14 cellular contexts compared by ENCODE assay signal in the genomic region with DNA sequence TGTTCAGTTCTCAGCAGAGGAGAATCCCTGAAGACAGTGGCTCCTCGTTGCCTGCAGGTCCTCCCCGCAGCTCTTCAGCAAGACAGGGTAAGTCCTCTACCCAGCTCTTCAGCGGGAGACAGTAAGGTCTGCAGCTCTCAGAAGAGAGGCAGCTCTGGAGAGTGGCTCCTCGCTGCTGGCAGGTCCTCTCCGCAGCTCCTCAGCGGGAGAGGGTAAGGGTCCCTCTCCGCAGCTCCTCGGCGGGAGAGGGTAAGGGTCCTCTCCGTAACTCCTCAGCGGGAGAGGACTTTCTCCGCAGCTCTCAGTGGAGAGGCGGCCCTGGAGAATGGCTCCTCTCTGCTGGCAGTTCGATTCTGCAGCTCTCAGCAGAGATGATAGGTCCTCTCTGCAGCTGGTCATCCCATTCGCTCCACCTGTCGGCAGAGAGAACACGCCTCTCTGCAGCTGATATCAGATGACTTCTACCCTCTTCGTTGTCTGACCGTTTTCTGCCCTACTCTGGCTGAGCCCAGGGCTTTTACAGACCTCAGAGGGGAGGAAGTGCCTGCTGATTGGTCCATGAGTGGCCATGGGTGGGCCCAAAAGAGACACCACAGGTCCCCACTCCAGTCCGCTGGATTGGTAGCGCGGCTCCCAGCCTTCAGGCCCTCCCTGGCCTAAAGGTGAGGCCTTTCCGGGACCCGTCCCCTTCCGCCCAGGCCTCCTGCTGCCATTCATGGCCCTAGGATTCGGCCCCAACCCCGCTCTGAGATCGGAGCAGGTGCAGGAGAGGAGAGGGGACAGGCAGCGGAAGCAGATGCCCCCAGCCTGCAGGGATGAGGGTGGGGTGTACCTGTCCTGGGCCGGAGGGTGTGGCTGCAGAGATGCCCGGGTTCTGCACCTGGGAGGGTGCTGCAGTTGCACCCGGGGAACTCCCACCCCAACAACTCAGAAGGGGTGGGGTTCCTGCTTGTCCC. TPM values are rescaled to one million over a fixed set of nuclear protein-coding genes. Genes with fewer than 3 reads are reported as not detected.
A peak's percentile ranks its signal among the peaks of the same experiment; 100 is the strongest.
DNase-seq lines count a peak whose midpoint lies in the region; ATAC-seq and TF ChIP-seq lines count a peak whose summit lies in the region.
"Had no signal": no experiment of that assay in that cellular context is flagged by ENCODE, and none has a peak within 500 bp of the region (broad histone marks: within the 10 kb centered on the region; RNA-seq: fewer than 3 reads in every experiment).

No MANE protein-coding gene starts in this region.

- peaks cover 17% of the 10 kb centered on the region for H3K27me3 Mint-ChIP-seq in progenitor cell of endocrine pancreas
- H3K27me3 Mint-ChIP-seq: naive thymus-derived CD4-positive, alpha-beta T cell had no signal

- H3K9me3 ChIP-seq in hepatocyte (ENCODE audit: low read depth) = no peaks in the 10 kb centered on the region
- H3K9me3 ChIP-seq: MG63, tibial artery had no signal

- no peaks in the 10 kb centered on the region for H3K79me2 ChIP-seq in hepatocyte

- H3K36me3 ChIP-seq in hepatocyte (replicated peaks; ENCODE audit: insufficient read depth, low read depth) = no peaks in the 10 kb centered on the region
- H3K36me3 ChIP-seq: MG63, tibial artery had no signal

- no peaks in the 10 kb centered on the region for H4K20me1 ChIP-seq in hepatocyte (ENCODE audit: insufficient read depth, poor library complexity, severe bottlenecking)

- peaks cover 8% of the 10 kb centered on the region for H3K4me1 ChIP-seq in hepatocyte (ENCODE audit: insufficient read depth)
- H3K4me1 ChIP-seq: tibial artery had no signal

- H3K27ac Mint-ChIP-seq in progenitor cell of endocrine pancreas = no peak overlapping the region
- H3K27ac Mint-ChIP-seq: naive thymus-derived CD4-positive, alpha-beta T cell had no signal

- ATAC-seq in GM21737 (IDR thresholded peaks at IDR 0.05; ENCODE audit: unreplicated experiment) (no peak), HG02884 (IDR thresholded peaks at IDR 0.05; ENCODE audit: unreplicated experiment) (no peak), HG02870 (IDR thresholded peaks at IDR 0.05; ENCODE audit: unreplicated experiment) (no peak)
- ATAC-seq: naive thymus-derived CD4-positive, alpha-beta T cell had no signal

- H3K9me3 Mint-ChIP-seq in progenitor cell of endocrine pancreas (ENCODE audit: low read depth) = no peaks in the 10 kb centered on the region

- no peaks in the 10 kb centered on the region for H3K36me3 Mint-ChIP-seq in progenitor cell of endocrine pancreas (ENCODE audit: insufficient read depth)

- peak overlapping the region; percentile 58 for H2AFZ ChIP-seq in hepatocyte

- H3K4me3 Mint-ChIP-seq in progenitor cell of endocrine pancreas (ENCODE audit: low read depth) = peak overlapping the region; percentile 65

- no peak overlapping the region for H3K27ac ChIP-seq in hepatocyte
- H3K27ac ChIP-seq: tibial artery, VCaP had no signal

- no peak for TF ChIP-seq CTCF in hepatocyte (IDR thresholded peaks at IDR 0.05; ENCODE audit: poor library complexity)
- TF ChIP-seq CTCF in progenitor cell of endocrine pancreas (IDR thresholded peaks at IDR 0.05; ENCODE audit: unreplicated experiment) = no peak

- H3K27me3 ChIP-seq in hepatocyte = no peaks in the 10 kb centered on the region
- H3K27me3 ChIP-seq: MG63, tibial artery had no signal

- DNase-seq in NCI-H2029 (lab: John Stamatoyannopoulos, UW) (peak; percentile 11), NCI-H2029 treated with DMSO at 0.1 percent for 48 hours (lab: John Stamatoyannopoulos, UW) (no peak), NCI-H69 (lab: John Stamatoyannopoulos, UW) (peak; percentile 79), hepatocyte (ENCODE audit: low spot score) (peak; percentile 54), progenitor cell of endocrine pancreas (ENCODE audit: low spot score, unreplicated experiment) (peak; percentile 15)
- DNase-seq: naive thymus-derived CD4-positive, alpha-beta T cell; NCI-H446 treated with DMSO at 0.1 percent for 48 hours; small intestine; tibial artery had no signal

- WGBS in hepatocyte (ENCODE audit: low lambda C conversion rate, missing lambda C conversion rate) = 24% methylated on average over 32 of the region's 32 CpGs

- no peak overlapping the region for H3K4me3 ChIP-seq in hepatocyte
- H3K4me3 ChIP-seq: MG63, tibial artery had no signal

- peaks cover 6% of the 10 kb centered on the region for H3K4me1 Mint-ChIP-seq in progenitor cell of endocrine pancreas (ENCODE audit: low read depth)

- no peaks in the 10 kb centered on the region for H3K9me2 ChIP-seq in hepatocyte (replicated peaks; ENCODE audit: insufficient read depth)

- peak overlapping the region; percentile 90 for H3K4me2 ChIP-seq in hepatocyte

RNA-seq across cellular contexts. Expression of a gene that starts 11.9 kb away (rescaled TPM):
- total RNA-seq in hepatocyte (2.7 and 3.2 TPM in 2 replicates), progenitor cell of endocrine pancreas (7.7 and 8.3 TPM in 2 replicates)
- 3.2 and 4.0 TPM in 2 replicates for polyA plus RNA-seq in hepatocyte

RNA-seq across cellular contexts. Expression of a gene that starts 55.9 kb away (rescaled TPM):
- total RNA-seq in hepatocyte (221 and 224 TPM in 2 replicates), progenitor cell of endocrine pancreas (128 and 132 TPM in 2 replicates)
- 110 and 127 TPM in 2 replicates for polyA plus RNA-seq in hepatocyte

RNA-seq across cellular contexts. Expression of a gene that starts 56.4 kb away (rescaled TPM):
- total RNA-seq in hepatocyte (13.8 and 15.4 TPM in 2 replicates), progenitor cell of endocrine pancreas (41.7 and 42.2 TPM in 2 replicates)
- 11.7 and 15.8 TPM in 2 replicates for polyA plus RNA-seq in hepatocyte
